In genomic region chr14:89566180-89566579, GRCh38 we compare ENCODE assay signal across 18 cellular contexts.
DNase-seq lines count a peak whose midpoint lies in the region; ATAC-seq, FAIRE-seq and TF ChIP-seq lines count a peak whose summit lies in the region.
"Had no signal": no experiment of that assay in that cellular context is flagged by ENCODE, and none has a peak within 500 bp of the region (broad histone marks: within the 10 kb centered on the region; RNA-seq: fewer than 3 reads in every experiment).

No MANE protein-coding gene starts in this region.

- no peak overlapping the region for H3K23ac ChIP-seq in H1 (ENCODE audit: insufficient read length)

- H2AK5ac ChIP-seq in H1 (ENCODE audit: low read depth, low read length) = no peak overlapping the region

- H3K79me2 ChIP-seq in HepG2 (ENCODE audit: insufficient read depth, low read length) (peaks cover 3% of the 10 kb centered on the region), H1 (ENCODE audit: control insufficient read depth in 1 of 2, insufficient read depth in 2 of 2, low read length in 2 of 2) (peaks cover 0 to 80% of the 10 kb centered on the region in 2 experiments; a peak in 3 of 4 replicates)

- TF ChIP-seq EP300 in HepG2 (IDR thresholded peaks at IDR 0.05; ENCODE audit: low read depth in 2 of 2, low read length in 2 of 2) (no peak), HepG2 (CRISPR knock-in tag; IDR thresholded peaks at IDR 0.05; ENCODE audit: borderline replicate concordance) (no peak), H1 (IDR thresholded peaks at IDR 0.05; ENCODE audit: borderline replicate concordance in 1 of 2, low read depth in 2 of 2, low read length in 2 of 2) (no peak)

- in situ Hi-C loops in HepG2 (cut with HindIII; ENCODE audit: extremely low pct_ligation_motif_present, low pct_unique_long_range_greater_than_20kb) = no loop called here

- no peak overlapping the region for H2BK12ac ChIP-seq in H1 (ENCODE audit: low read depth, low read length)

- no peak overlapping the region for H3K4ac ChIP-seq in H1 (replicated peaks; ENCODE audit: insufficient read length, low read depth, low read length)

- H2AFZ ChIP-seq in HepG2 (ENCODE audit: low read length) = no peak overlapping the region
- H2AFZ ChIP-seq in H1 (ENCODE audit: low read length) = no peak overlapping the region

- H3K9me3 ChIP-seq in HepG2 (ENCODE audit: low read length) (no peaks in the 10 kb centered on the region), right lobe of liver (no peaks in the 10 kb centered on the region), H1 (ENCODE audit: insufficient read depth in 2 of 2, low read depth in 1 of 2, low read length in 1 of 2) (no peaks in the 10 kb centered on the region), endodermal cell (ENCODE audit: control insufficient read depth, low read length) (no peaks in the 10 kb centered on the region)

- TF ChIP-seq RAD21 in HepG2 (CRISPR knock-in tag; IDR thresholded peaks at IDR 0.05) (no peak), H1 (IDR thresholded peaks at IDR 0.05 in 1 of 2, conservative IDR thresholded peaks at IDR 0.05 in 1 of 2; ENCODE audit: low read depth in 2 of 2, low read length in 2 of 2) (no peak)

- H3K4me2 ChIP-seq in HepG2 (ENCODE audit: low read depth, low read length) (no peak overlapping the region), H1 (ENCODE audit: insufficient read depth in 1 of 2, low read depth in 2 of 2, low read length in 2 of 2) (no peak overlapping the region)
- H3K4me2 ChIP-seq: BLaER1 had no signal

- H2BK15ac ChIP-seq in H1 (ENCODE audit: low read length) = no peak overlapping the region

- H2BK5ac ChIP-seq in H1 (ENCODE audit: low read depth, low read length) = no peak overlapping the region

- 98% methylated on average over 5 of the region's 5 CpGs for WGBS in HepG2 (ENCODE audit: low lambda C conversion rate)
- WGBS in right lobe of liver (ENCODE audit: insufficient coverage, low coverage, low lambda C conversion rate, missing lambda C conversion rate) = 57% methylated on average over 5 of the region's 5 CpGs
- WGBS in H1 (ENCODE audit: extremely low coverage in 1 of 2, insufficient coverage in 1 of 2, insufficient read length in 1 of 2, insufficient replicate concordance in 2 of 2, low coverage in 1 of 2, low lambda C conversion rate in 2 of 2, missing lambda C conversion rate in 1 of 2), 2 experiments = 86% methylated on average over 5 of the region's 5 CpGs; no CpG with 5 or more reads in 1 of the 2 experiments
- WGBS in endodermal cell (ENCODE audit: insufficient coverage in 1 of 2, insufficient read length in 1 of 2), 2 experiments = 95 to 97% methylated on average over 4 to 5 of the region's 5 CpGs

- FAIRE-seq in HepG2 (lab: Jason Lieb, UNC) (no peak), H1 (lab: Jason Lieb, UNC) (no peak)
- FAIRE-seq: D721Med, GM12892, H54 had no signal

- no peaks in the 10 kb centered on the region for H3K27me3 Mint-ChIP-seq in activated T-helper 2 cell treated with anti-CD3 and anti-CD28 coated beads, Interferon-gamma antibody, Interleukin-2, Interleukin-4, amounts not matched to agents 10 μg/mL and 5 μg/mL and 100 μg/mL, durations not matched to agents 14 hours and 24 hours and 36 hours (ENCODE audit: low read depth)
- no peaks in the 10 kb centered on the region for H3K27me3 Mint-ChIP-seq in endodermal cell (ENCODE audit: insufficient read depth)

- no peak overlapping the region for H4K8ac ChIP-seq in H1 (ENCODE audit: extremely low read depth, insufficient read depth, low read length)

- H3K56ac ChIP-seq in H1 (replicated peaks; ENCODE audit: insufficient read length, low read depth, low read length) = no peak overlapping the region

- H3K18ac ChIP-seq in H1 (ENCODE audit: extremely low read depth, low read length) = no peak overlapping the region

- intact Hi-C loops in HepG2 (cut with micrococcal nuclease; ENCODE audit: unreplicated experiment) (no loop called here), right lobe of liver (cut with DNase I) (no loop called here)
- intact Hi-C loops in activated T-helper 2 cell treated with anti-CD3 and anti-CD28 coated beads, Interferon-gamma antibody, Interleukin-2, Interleukin-4, amounts not matched to agents 10 μg/mL and 5 μg/mL and 100 μg/mL, durations not matched to agents 14 hours and 24 hours and 36 hours (cut with micrococcal nuclease) = no loop called here

- peaks cover 14% of the 10 kb centered on the region for H3K79me1 ChIP-seq in H1 (ENCODE audit: low read depth, low read length)

- H3K9ac ChIP-seq in HepG2 (ENCODE audit: insufficient read depth, low read depth, low read length) (no peak overlapping the region), H1 (replicated peaks in 1 of 4; ENCODE audit: extremely low read depth in 1 of 4, low read depth in 3 of 4, low read length in 3 of 4) (no peak overlapping the region), endodermal cell (ENCODE audit: extremely low read depth, low read length, poor library complexity, severe bottlenecking) (no peak overlapping the region)
- H3K9ac ChIP-seq: BLaER1 had no signal

- H4K91ac ChIP-seq in H1 (replicated peaks; ENCODE audit: insufficient read length, low read length) = no peak overlapping the region

- POLR2A ChIA-PET in HepG2 (lab: Yijun Ruan, JAX) (no interaction called here), H1 (lab: Charles Lee; ENCODE audit: partially characterized antibody) (interaction anchor here (1.0 to 2.0 kb wide), 2 partner anchors 9 to 52 kb away, joined by 4 read pairs; no protein-coding TSS in a partner anchor)

- H4K20me1 ChIP-seq in HepG2 (ENCODE audit: insufficient read depth, low read length) (peaks cover 4% of the 10 kb centered on the region; the same call in 1 of the 2 replicates), H1 (replicated peaks in 1 of 2; ENCODE audit: control insufficient read depth in 1 of 2, insufficient read depth in 2 of 2, low read length in 2 of 2) (peaks cover 0 to 2% of the 10 kb centered on the region in 2 experiments)

- no TSS peak for BruUV-seq in HepG2 (replicated peaks; lab: Mats Ljungman, UMichigan)

- H3K14ac ChIP-seq in H1 (ENCODE audit: insufficient read length) = no peak overlapping the region

- H3K36me3 ChIP-seq in HepG2 (replicated peaks in 1 of 2; ENCODE audit: control insufficient read depth in 1 of 2, insufficient read depth in 2 of 2, low read length in 2 of 2) = no peaks in the 10 kb centered on the region
- no peaks in the 10 kb centered on the region for H3K36me3 ChIP-seq in right lobe of liver
- H3K36me3 ChIP-seq in H1 (ENCODE audit: control insufficient read depth in 2 of 4, insufficient read depth in 4 of 4, low read length in 3 of 4) = no peaks in the 10 kb centered on the region; a peak in 1 of 8 replicates
- no peaks in the 10 kb centered on the region for H3K36me3 ChIP-seq in endodermal cell (ENCODE audit: control insufficient read depth, insufficient read depth, low read length)

- peaks cover 43% of the 10 kb centered on the region for H3K36me3 Mint-ChIP-seq in activated T-helper 2 cell treated with anti-CD3 and anti-CD28 coated beads, Interferon-gamma antibody, Interleukin-2, Interleukin-4, amounts not matched to agents 10 μg/mL and 5 μg/mL and 100 μg/mL, durations not matched to agents 14 hours and 24 hours and 36 hours (ENCODE audit: low read depth)
- no peaks in the 10 kb centered on the region for H3K36me3 Mint-ChIP-seq in endodermal cell (ENCODE audit: low read depth)

- H3K27me3 ChIP-seq in HepG2 (ENCODE audit: control insufficient read depth in 1 of 2, insufficient read depth in 2 of 2, low read length in 2 of 2) (no peaks in the 10 kb centered on the region), right lobe of liver (no peaks in the 10 kb centered on the region), H1 (replicated peaks in 1 of 4; ENCODE audit: control insufficient read depth in 3 of 4, extremely low read depth in 1 of 4, insufficient read depth in 3 of 4, low read length in 3 of 4) (no peaks in the 10 kb centered on the region), endodermal cell (ENCODE audit: control insufficient read depth, insufficient read depth, low read length, poor library complexity, severe bottlenecking) (no peaks in the 10 kb centered on the region)
- H3K27me3 ChIP-seq: BLaER1 had no signal

- TF ChIP-seq POLR2A in HepG2 (IDR thresholded peaks at IDR 0.05; ENCODE audit: insufficient read depth in 1 of 2, low read depth in 2 of 2, low read length in 2 of 2) = no peak
- no peak for TF ChIP-seq POLR2A in right lobe of liver (IDR thresholded peaks at IDR 0.05)
- TF ChIP-seq POLR2A in H1 (IDR thresholded peaks at IDR 0.05; ENCODE audit: control extremely low read depth in 1 of 2, low read depth in 2 of 2, low read length in 2 of 2) = no peak

- no peak for DNase-seq in HepG2 (ENCODE audit: low spot score)
- DNase-seq in right lobe of liver = no peak
- DNase-seq in activated T-helper 2 cell treated with anti-CD3 and anti-CD28 coated beads, Interferon-gamma antibody, Interleukin-2, Interleukin-4, amounts not matched to agents 10 μg/mL and 5 μg/mL and 100 μg/mL, durations not matched to agents 14 hours and 24 hours and 36 hours (ENCODE audit: low spot score) = no peak
- DNase-seq in H1 (ENCODE audit: low read depth in 1 of 2, low spot score in 2 of 2) = no peak
- no peak for DNase-seq in cortex of kidney (lab: John Stamatoyannopoulos, UW)
- DNase-seq in T-helper 1 cell = no peak
- no peak for DNase-seq in endodermal cell
- DNase-seq: AML-193, COR-L47, DMS153, DMS79 treated with DMSO at 0.1 percent for 48 hours, GDM1 had no signal

- CTCF ChIA-PET in HepG2 (lab: Yijun Ruan, JAX; ENCODE audit: low intra/inter-chr PET ratio, low total read pairs) = no interaction called here
- CTCF ChIA-PET in H1 (lab: Charles Lee; ENCODE audit: partially characterized antibody) = interaction anchor here (1.1 to 1.2 kb wide), 3 partner anchors 12 to 24 kb away, joined by 3 to 6 read pairs (median 3); no protein-coding TSS in a partner anchor

- no peak overlapping the region for H2BK120ac ChIP-seq in H1 (replicated peaks; ENCODE audit: low read depth, low read length)

- H2BK20ac ChIP-seq in H1 (ENCODE audit: low read length) = no peak overlapping the region

- peak overlapping the region; percentile 10 for H3K27ac Mint-ChIP-seq in activated T-helper 2 cell treated with anti-CD3 and anti-CD28 coated beads, Interferon-gamma antibody, Interleukin-2, Interleukin-4, amounts not matched to agents 10 μg/mL and 5 μg/mL and 100 μg/mL, durations not matched to agents 14 hours and 24 hours and 36 hours
- no peak overlapping the region for H3K27ac Mint-ChIP-seq in endodermal cell

- no peak overlapping the region for H3K4me3 Mint-ChIP-seq in activated T-helper 2 cell treated with anti-CD3 and anti-CD28 coated beads, Interferon-gamma antibody, Interleukin-2, Interleukin-4, amounts not matched to agents 10 μg/mL and 5 μg/mL and 100 μg/mL, durations not matched to agents 14 hours and 24 hours and 36 hours (ENCODE audit: low read depth)
- no peak overlapping the region for H3K4me3 Mint-ChIP-seq in endodermal cell

- no peak overlapping the region for H4K5ac ChIP-seq in H1 (ENCODE audit: insufficient read length, low read depth, low read length)

- H3K4me1 ChIP-seq in HepG2 (ENCODE audit: insufficient read depth, low read length) = no peaks in the 10 kb centered on the region
- no peaks in the 10 kb centered on the region for H3K4me1 ChIP-seq in right lobe of liver
- H3K4me1 ChIP-seq in H1 (replicated peaks in 1 of 4; ENCODE audit: control insufficient read depth in 3 of 4, insufficient read depth in 4 of 4, low read length in 3 of 4) = no peaks in the 10 kb centered on the region; a peak in 3 of 7 replicates
- H3K4me1 ChIP-seq in endodermal cell (ENCODE audit: control insufficient read depth, insufficient read depth, low read length) = no peaks in the 10 kb centered on the region

- H3K23me2 ChIP-seq in H1 (ENCODE audit: low read depth, low read length) = no peaks in the 10 kb centered on the region; the same call in 1 of the 2 replicates

- peaks cover 15% of the 10 kb centered on the region for H3K4me1 Mint-ChIP-seq in activated T-helper 2 cell treated with anti-CD3 and anti-CD28 coated beads, Interferon-gamma antibody, Interleukin-2, Interleukin-4, amounts not matched to agents 10 μg/mL and 5 μg/mL and 100 μg/mL, durations not matched to agents 14 hours and 24 hours and 36 hours (ENCODE audit: low read depth)
- peaks cover 9% of the 10 kb centered on the region for H3K4me1 Mint-ChIP-seq in endodermal cell

- no peak for ATAC-seq in HepG2
- ATAC-seq in right lobe of liver = no peak
- ATAC-seq in HG03469 (IDR thresholded peaks at IDR 0.05; ENCODE audit: unreplicated experiment) = no peak

- TF ChIP-seq CTCF in HepG2 (CRISPR knock-in tag; IDR thresholded peaks at IDR 0.05) (no peak), right lobe of liver (IDR thresholded peaks at IDR 0.05) (no peak), H1 (IDR thresholded peaks at IDR 0.05; ENCODE audit: control extremely low read depth in 1 of 3, insufficient read depth in 1 of 3, low read depth in 1 of 3, low read length in 3 of 3) (no peak), endodermal cell (conservative IDR thresholded peaks at IDR 0.05) (no peak)

- no peaks in the 10 kb centered on the region for H3K9me3 Mint-ChIP-seq in activated T-helper 2 cell treated with anti-CD3 and anti-CD28 coated beads, Interferon-gamma antibody, Interleukin-2, Interleukin-4, amounts not matched to agents 10 μg/mL and 5 μg/mL and 100 μg/mL, durations not matched to agents 14 hours and 24 hours and 36 hours
- no peaks in the 10 kb centered on the region for H3K9me3 Mint-ChIP-seq in endodermal cell

- no peak overlapping the region for H3K4me3 ChIP-seq in HepG2 (replicated peaks in 1 of 3; ENCODE audit: insufficient read depth in 1 of 3, low read depth in 2 of 3, low read length in 3 of 3)
- H3K4me3 ChIP-seq in right lobe of liver = no peak overlapping the region
- no peak overlapping the region for H3K4me3 ChIP-seq in H1 (ENCODE audit: extremely low read depth in 1 of 4, insufficient read depth in 2 of 4, low read depth in 3 of 4, low read length in 4 of 4)
- H3K4me3 ChIP-seq in endodermal cell (ENCODE audit: low read length) = no peak overlapping the region
- H3K4me3 ChIP-seq: BLaER1 had no signal

- H3K27ac ChIP-seq in HepG2 (ENCODE audit: extremely low read length, insufficient read depth, low read length) = no peak overlapping the region
- H3K27ac ChIP-seq in right lobe of liver = no peak overlapping the region
- no peak overlapping the region for H3K27ac ChIP-seq in H1 (ENCODE audit: low read depth, low read length)
- no peak overlapping the region for H3K27ac ChIP-seq in endodermal cell (ENCODE audit: low read depth, low read length)
- H3K27ac ChIP-seq: 22Rv1, BLaER1 had no signal

Comparison
In these comparisons a context has a peak if more than half of its experiments do, and no peak if none do; other contexts are left out.
1. Of the 41 proteins assayed by ChIP-seq in both HepG2 and H1: peak only in HepG2: none; only in H1: none; in both: MAFK; in neither: 40.